In genomic region chr13:33676700-33677048, GRCh38 we compare ENCODE assay signal across 9 cellular contexts.
DNase-seq lines count a peak whose midpoint lies in the region; TF ChIP-seq lines count a peak whose summit lies in the region.
"Had no signal": no experiment of that assay in that cellular context is flagged by ENCODE, and none has a peak within 500 bp of the region (broad histone marks: within the 10 kb centered on the region; RNA-seq: fewer than 3 reads in every experiment).

No MANE protein-coding gene starts in this region.

- H3K14ac ChIP-seq in neuronal stem cell (ENCODE audit: low read length), result no peak overlapping the region

- no peak overlapping the region for H2BK120ac ChIP-seq in neuronal stem cell (ENCODE audit: low read depth, low read length)

- DNase-seq in GM04504 (ENCODE audit: low read depth) (peak; percentile 9), LNCaP clone FGC (ENCODE audit: low read depth) (peak; percentile 43), SK-N-MC (ENCODE audit: low read depth, low spot score) (no peak), fibroblast of gingiva (ENCODE audit: low read depth) (peak; percentile 36), neuronal stem cell (ENCODE audit: low spot score) (no peak), CD1c-positive myeloid dendritic cell (ENCODE audit: extremely low spot score) (no peak), SW 1271 (lab: John Stamatoyannopoulos, UW) (no peak), GM13977 (ENCODE audit: low spot score) (no peak)
- DNase-seq: activated B cell treated with CpG ODN at 0.5 μM for 24 hours had no signal

- H4K91ac ChIP-seq in neuronal stem cell (ENCODE audit: low read depth, low read length, poor library complexity), result no peak overlapping the region

- no peak overlapping the region for H2BK12ac ChIP-seq in neuronal stem cell (ENCODE audit: low read length)

- no CpG with 5 or more reads among the region's 3 CpGs for WGBS in neuronal stem cell (ENCODE audit: extremely low coverage in 2 of 2, insufficient read length in 2 of 2, insufficient replicate concordance in 1 of 2), 2 donors

- H3K9me3 ChIP-seq in SK-N-MC (ENCODE audit: low read depth, low read length) (no peaks in the 10 kb centered on the region), neuronal stem cell (replicated peaks in 1 of 2; ENCODE audit: control insufficient read depth in 2 of 2, insufficient read depth in 1 of 2, low read depth in 1 of 2, low read length in 2 of 2) (peaks cover 0 to 1% of the 10 kb centered on the region in 2 donors)

- no peaks in the 10 kb centered on the region for H3K79me1 ChIP-seq in neuronal stem cell (ENCODE audit: low read depth, low read length)

- no peak overlapping the region for H2AK5ac ChIP-seq in neuronal stem cell (ENCODE audit: low read depth, low read length)

- no peaks in the 10 kb centered on the region for H3K27me3 ChIP-seq in neuronal stem cell (ENCODE audit: control insufficient read depth in 3 of 3, insufficient read depth in 3 of 3, low read depth in 1 of 3, low read length in 3 of 3)

- no peak overlapping the region for H3K18ac ChIP-seq in neuronal stem cell (ENCODE audit: low read length)

- no peak overlapping the region for H4K8ac ChIP-seq in neuronal stem cell (ENCODE audit: low read depth, low read length)

- H3K27ac ChIP-seq in SK-N-MC (no peak overlapping the region), neuronal stem cell (replicated peaks; ENCODE audit: low read length) (no peak overlapping the region)

- H3K4me1 ChIP-seq in neuronal stem cell (ENCODE audit: control insufficient read depth in 2 of 2, insufficient read depth in 1 of 2, low read depth in 1 of 2, low read length in 2 of 2), result peaks cover 0 to 3% of the 10 kb centered on the region in 2 donors

- H2BK15ac ChIP-seq in neuronal stem cell (ENCODE audit: low read length), result no peak overlapping the region

- H2BK5ac ChIP-seq in neuronal stem cell (ENCODE audit: low read length), result no peak overlapping the region

- peak overlapping the region; percentile 46 for H3K4me3 ChIP-seq in LNCaP clone FGC (ENCODE audit: low read depth, low read length)
- 0 out of 2 replicates have a peak overlapping the region, but pooled peaks have one; percentile 37 for H3K4me3 ChIP-seq in SK-N-MC
- H3K4me3 ChIP-seq in neuronal stem cell (ENCODE audit: low read length in 2 of 2), result no peak overlapping the region

- in situ Hi-C loops in GM13977 (cut with MboI; ENCODE audit: low pct_unique_long_range_greater_than_20kb, low sequenced_read_pairs, unreplicated experiment), result no loop called here

- H3K9ac ChIP-seq in SK-N-MC (ENCODE audit: insufficient read length) (no peak overlapping the region), neuronal stem cell (ENCODE audit: low read depth, low read length, poor library complexity) (no peak overlapping the region)

- no peak for TF ChIP-seq CTCF in LNCaP clone FGC (IDR thresholded peaks at IDR 0.05; ENCODE audit: control insufficient read depth, extremely low read depth, insufficient read depth)
- no peak for TF ChIP-seq CTCF in GM13977 (IDR thresholded peaks at IDR 0.05; ENCODE audit: extremely low read depth, insufficient read depth, missing control alignments)

- peak overlapping the region; percentile 30 for H2AFZ ChIP-seq in neuronal stem cell (ENCODE audit: low read length)

- H3K36me3 ChIP-seq in SK-N-MC (ENCODE audit: insufficient read depth, low read length) (no peaks in the 10 kb centered on the region), neuronal stem cell (replicated peaks in 1 of 2; ENCODE audit: control insufficient read depth in 2 of 2, insufficient read depth in 2 of 2, low read length in 2 of 2) (no peaks in the 10 kb centered on the region)

- H3K4me2 ChIP-seq in neuronal stem cell (ENCODE audit: insufficient read depth, low read length, poor library complexity, severe bottlenecking), result no peak overlapping the region

- H3K4ac ChIP-seq in neuronal stem cell (ENCODE audit: low read length), result no peak overlapping the region

- no peak overlapping the region for H3K23ac ChIP-seq in neuronal stem cell (ENCODE audit: low read depth, low read length, poor library complexity)

Comparison
In these comparisons a context has a peak if more than half of its experiments do, and no peak if none do; other contexts are left out.
1. DNase-seq: peak in GM04504 (single experiment), LNCaP clone FGC (single experiment) and fibroblast of gingiva (single experiment); none in SK-N-MC (single experiment), neuronal stem cell (single experiment), CD1c-positive myeloid dendritic cell (single experiment), SW 1271 (0 of 2) and GM13977 (single experiment).
2. H3K4me3 ChIP-seq: peak in LNCaP clone FGC (single experiment) and SK-N-MC (single experiment); none in neuronal stem cell (0 of 2).